Comparison of ENCODE assay signal across 20 cellular contexts in genomic region chr4:146244496-146244895, GRCh38. TPM values are rescaled to one million over a fixed set of nuclear protein-coding genes. Genes with fewer than 3 reads are reported as not detected.
DNase-seq lines count a peak whose midpoint lies in the region; ATAC-seq, FAIRE-seq and TF ChIP-seq lines count a peak whose summit lies in the region.
"Had no signal": no experiment of that assay in that cellular context is flagged by ENCODE, and none has a peak within 500 bp of the region (broad histone marks: within the 10 kb centered on the region; RNA-seq: fewer than 3 reads in every experiment).

No MANE protein-coding gene starts in this region.

- intact Hi-C loops in ascending aorta (cut with DNase I), result no loop called here

- H3K36me3 ChIP-seq in CD4-positive, CD25-positive, alpha-beta regulatory T cell (ENCODE audit: control insufficient read depth, insufficient read depth, low read length), result no peaks in the 10 kb centered on the region
- H3K36me3 ChIP-seq in ascending aorta, result no peaks in the 10 kb centered on the region

- TF ChIP-seq CTCF in ascending aorta (IDR thresholded peaks at IDR 0.05) (no peak), D721Med (IDR thresholded peaks at IDR 0.05; ENCODE audit: insufficient read depth, missing control alignments) (no peak)

- H3K9me3 ChIP-seq in CD4-positive, CD25-positive, alpha-beta regulatory T cell (ENCODE audit: control insufficient read depth in 2 of 2, low read length in 2 of 2), result no peaks in the 10 kb centered on the region
- no peaks in the 10 kb centered on the region for H3K9me3 ChIP-seq in ascending aorta
- H3K9me3 ChIP-seq: A549 had no signal

- no peaks in the 10 kb centered on the region for H3K27me3 ChIP-seq in CD4-positive, CD25-positive, alpha-beta regulatory T cell (ENCODE audit: control insufficient read depth, insufficient read depth, low read length)
- no peaks in the 10 kb centered on the region for H3K27me3 ChIP-seq in ascending aorta

- no peaks in the 10 kb centered on the region for H3K36me3 Mint-ChIP-seq in activated T-cell treated with anti-CD3 and anti-CD28 coated beads, Interleukin-2, amount 50 U/mL, for 72 hours (ENCODE audit: insufficient read depth in 2 of 2)
- no peaks in the 10 kb centered on the region for H3K36me3 Mint-ChIP-seq in CD4-positive, CD25-positive, alpha-beta regulatory T cell
- H3K36me3 Mint-ChIP-seq in stimulated activated effector memory CD8-positive, alpha-beta T cell treated with anti-CD3 and anti-CD28 coated beads, Interleukin-12 subunit alpha, Interleukin-12 subunit beta, amount 100 ng/mL, for 72 hours, result no peaks in the 10 kb centered on the region

- no peak overlapping the region for H3K4me3 ChIP-seq in CD4-positive, CD25-positive, alpha-beta regulatory T cell (ENCODE audit: low read depth, low read length)
- no peak overlapping the region for H3K4me3 ChIP-seq in ascending aorta
- H3K4me3 ChIP-seq: A549 had no signal

- FAIRE-seq in D721Med (lab: Jason Lieb, UNC), result no peak
- FAIRE-seq: A549, H1 had no signal

- H3K27ac ChIP-seq in CD4-positive, CD25-positive, alpha-beta regulatory T cell (ENCODE audit: insufficient read depth, low read length, poor library complexity, severe bottlenecking), result no peak overlapping the region
- H3K27ac ChIP-seq in ascending aorta, result peak overlapping the region; percentile 45 to 67
- H3K27ac ChIP-seq: KMS-11 had no signal

- peaks cover 52% of the 10 kb centered on the region for H3K4me1 Mint-ChIP-seq in activated T-cell treated with anti-CD3 and anti-CD28 coated beads, Interleukin-2, amount 50 U/mL, for 72 hours (ENCODE audit: low read depth)
- peaks cover 0 to 20% (median 6%) of the 10 kb centered on the region in 4 donors for H3K4me1 Mint-ChIP-seq in CD4-positive, CD25-positive, alpha-beta regulatory T cell
- H3K4me1 Mint-ChIP-seq in stimulated activated effector memory CD8-positive, alpha-beta T cell treated with anti-CD3 and anti-CD28 coated beads, Interleukin-12 subunit alpha, Interleukin-12 subunit beta, amount 100 ng/mL, for 72 hours, result peaks cover 40% of the 10 kb centered on the region

- no peaks in the 10 kb centered on the region for H3K9me3 Mint-ChIP-seq in activated T-cell treated with anti-CD3 and anti-CD28 coated beads, Interleukin-2, amount 50 U/mL, for 72 hours
- H3K9me3 Mint-ChIP-seq in CD4-positive, CD25-positive, alpha-beta regulatory T cell, result no peaks in the 10 kb centered on the region
- no peaks in the 10 kb centered on the region for H3K9me3 Mint-ChIP-seq in stimulated activated effector memory CD8-positive, alpha-beta T cell treated with anti-CD3 and anti-CD28 coated beads, Interleukin-12 subunit alpha, Interleukin-12 subunit beta, amount 100 ng/mL, for 72 hours

- H3K27me3 Mint-ChIP-seq in activated T-cell treated with anti-CD3 and anti-CD28 coated beads, Interleukin-2, amount 50 U/mL, for 72 hours (ENCODE audit: low read depth), result no peaks in the 10 kb centered on the region
- no peaks in the 10 kb centered on the region for H3K27me3 Mint-ChIP-seq in CD4-positive, CD25-positive, alpha-beta regulatory T cell

- H3K4me1 ChIP-seq in CD4-positive, CD25-positive, alpha-beta regulatory T cell (ENCODE audit: control insufficient read depth, insufficient read depth, low read length, poor library complexity, severe bottlenecking), result peaks cover 10% of the 10 kb centered on the region
- H3K4me1 ChIP-seq in ascending aorta, result peaks cover 20 to 33% of the 10 kb centered on the region in 2 donors

- no peak for ATAC-seq in activated T-cell treated with anti-CD3 and anti-CD28 coated beads, Interleukin-2, amount 50 U/mL, for 72 hours (replicated peaks in 1 of 2)
- no peak for ATAC-seq in CD4-positive, CD25-positive, alpha-beta regulatory T cell (ENCODE audit: low read depth in 2 of 2)
- no peak for ATAC-seq in stimulated activated effector memory CD8-positive, alpha-beta T cell treated with anti-CD3 and anti-CD28 coated beads, Interleukin-12 subunit alpha, Interleukin-12 subunit beta, amount 100 ng/mL, for 72 hours
- no peak for ATAC-seq in GM19397 (IDR thresholded peaks at IDR 0.05; ENCODE audit: unreplicated experiment)
- ATAC-seq: A549 had no signal

- H3K27ac Mint-ChIP-seq in activated T-cell treated with anti-CD3 and anti-CD28 coated beads, Interleukin-2, amount 50 U/mL, for 72 hours, result no peak overlapping the region
- H3K27ac Mint-ChIP-seq in CD4-positive, CD25-positive, alpha-beta regulatory T cell, result peak overlapping the region in 2 of 3 donors; percentile 58 to 76
- peak overlapping the region; percentile 33 for H3K27ac Mint-ChIP-seq in stimulated activated effector memory CD8-positive, alpha-beta T cell treated with anti-CD3 and anti-CD28 coated beads, Interleukin-12 subunit alpha, Interleukin-12 subunit beta, amount 100 ng/mL, for 72 hours

- no peak for DNase-seq in activated T-cell treated with anti-CD3 and anti-CD28 coated beads, Interleukin-2, amount 50 U/mL, for 72 hours
- DNase-seq in activated T-cell treated with anti-CD3 and anti-CD28 coated beads, Interleukin-2, amount 50 U/mL, for 48 hours, result no peak
- no peak for DNase-seq in CD4-positive, CD25-positive, alpha-beta regulatory T cell
- no peak for DNase-seq in ascending aorta (ENCODE audit: low spot score in 2 of 2)
- no peak for DNase-seq in stimulated activated effector memory CD8-positive, alpha-beta T cell treated with anti-CD3 and anti-CD28 coated beads, Interleukin-12 subunit alpha, Interleukin-12 subunit beta, amount 100 ng/mL, for 72 hours (ENCODE audit: low spot score in 2 of 2)
- DNase-seq in D721Med (ENCODE audit: insufficient read length, low spot score), result no peak
- DNase-seq: DMS79 treated with DMSO at 0.1 percent for 48 hours, MV-4-11, NCI-H1417, NCI-H187, NCI-H2227 treated with DMSO at 0.1 percent for 48 hours, NCI-H510A treated with DMSO at 0.1 percent for 48 hours, NCI-H774, SHP77 treated with DMSO at 0.1 percent for 48 hours had no signal

- peak overlapping the region; percentile 82 to 85 for H3K4me3 Mint-ChIP-seq in activated T-cell treated with anti-CD3 and anti-CD28 coated beads, Interleukin-2, amount 50 U/mL, for 72 hours
- H3K4me3 Mint-ChIP-seq in CD4-positive, CD25-positive, alpha-beta regulatory T cell, result no peak overlapping the region
- no peak overlapping the region for H3K4me3 Mint-ChIP-seq in stimulated activated effector memory CD8-positive, alpha-beta T cell treated with anti-CD3 and anti-CD28 coated beads, Interleukin-12 subunit alpha, Interleukin-12 subunit beta, amount 100 ng/mL, for 72 hours

RNA-seq across cellular contexts. Expression of gene REELD1, which starts 30.2 kb away (rescaled TPM):
- total RNA-seq in activated T-cell treated with anti-CD3 and anti-CD28 coated beads, Interleukin-2, amount 50 U/mL, for 72 hours, result under 1 TPM; 0.79 to 0.97 TPM
- total RNA-seq in CD4-positive, CD25-positive, alpha-beta regulatory T cell, result not detected
- not detected for polyA plus RNA-seq in CD4-positive, CD25-positive, alpha-beta regulatory T cell
- not detected for total RNA-seq in ascending aorta
- total RNA-seq: H1, RPMI7951 had no signal
- polyA plus RNA-seq: BJ had no signal

Comparison
In these comparisons a context has a peak if more than half of its experiments do, and no peak if none do; other contexts are left out.
1. H3K4me3 Mint-ChIP-seq: peak in activated T-cell treated with anti-CD3 and anti-CD28 coated beads, Interleukin-2, amount 50 U/mL, for 72 hours (2 of 2); none in CD4-positive, CD25-positive, alpha-beta regulatory T cell (0 of 4) and stimulated activated effector memory CD8-positive, alpha-beta T cell treated with anti-CD3 and anti-CD28 coated beads, Interleukin-12 subunit alpha, Interleukin-12 subunit beta, amount 100 ng/mL, for 72 hours (single experiment).